Comparison of ENCODE assay signal across 13 cellular contexts in the genomic region with DNA sequence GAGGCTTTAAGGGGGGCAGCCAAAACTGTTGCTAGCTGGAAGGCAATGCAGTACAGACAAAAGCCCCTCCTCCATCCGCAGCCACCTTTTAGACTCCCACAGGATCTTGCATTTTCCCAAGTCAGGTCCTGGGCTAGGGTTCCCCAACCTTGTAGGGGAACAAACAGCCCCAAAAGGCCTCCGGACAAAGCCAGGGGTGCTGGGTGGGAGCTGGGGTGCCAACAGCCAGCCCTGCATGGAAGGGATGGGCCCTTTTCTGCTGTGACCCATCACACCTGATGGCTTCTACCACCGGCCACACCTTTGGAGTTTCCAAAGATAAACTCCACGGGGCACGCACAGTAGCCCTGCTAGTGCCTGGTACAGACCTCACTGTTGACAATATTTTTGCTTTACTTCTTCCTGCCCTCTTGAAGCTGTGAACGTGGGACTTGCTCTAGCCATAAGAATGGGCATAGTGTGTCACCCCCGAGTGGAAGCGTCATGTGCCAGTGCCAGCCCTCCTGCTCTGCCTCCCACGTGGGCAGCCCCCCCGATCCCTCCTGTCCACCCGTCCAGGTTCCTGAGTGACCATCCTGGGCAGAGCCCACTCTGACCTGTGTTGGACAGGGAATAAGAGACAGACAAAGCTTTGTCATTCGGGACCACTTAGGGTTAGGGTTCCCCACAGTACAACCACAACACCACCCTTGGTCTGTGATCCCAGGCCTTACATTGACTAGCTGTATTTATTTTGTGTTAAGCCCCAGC. TPM values are rescaled to one million over a fixed set of nuclear protein-coding genes. Genes with fewer than 3 reads are reported as not detected.
DNase-seq lines count a peak whose midpoint lies in the region; TF ChIP-seq lines count a peak whose summit lies in the region.
"Had no signal": no experiment of that assay in that cellular context is flagged by ENCODE, and none has a peak within 500 bp of the region (broad histone marks: within the 10 kb centered on the region; RNA-seq: fewer than 3 reads in every experiment).

No MANE protein-coding gene starts in this region.

- no peaks in the 10 kb centered on the region for H3K27me3 Mint-ChIP-seq in activated T-helper 2 cell treated with anti-CD3 and anti-CD28 coated beads, Interferon-gamma antibody, Interleukin-2, Interleukin-4, amounts not matched to agents 10 μg/mL and 5 μg/mL and 100 μg/mL, durations not matched to agents 14 hours and 24 hours and 36 hours (ENCODE audit: low read depth)
- H3K27me3 Mint-ChIP-seq: activated T-helper 17 cell treated with anti-CD3 and anti-CD28 coated beads, Interleukin-2, amount 50 U/mL, for 72 hours had no signal

- intact Hi-C loops in activated T-helper 2 cell treated with anti-CD3 and anti-CD28 coated beads, Interferon-gamma antibody, Interleukin-2, Interleukin-4, amounts not matched to agents 10 μg/mL and 5 μg/mL and 100 μg/mL, durations not matched to agents 14 hours and 24 hours and 36 hours (cut with micrococcal nuclease): loop anchor here (5.0 kb wide), 1 partner anchor 330 kb away; the partner anchor contains the start of gene SPIRE1
- intact Hi-C loops in cardiac septum (cut with DNase I): loop anchor here (5.0 kb wide), 1 partner anchor 45 kb away; no protein-coding TSS in a partner anchor

- H3K9me3 Mint-ChIP-seq in activated T-helper 2 cell treated with anti-CD3 and anti-CD28 coated beads, Interferon-gamma antibody, Interleukin-2, Interleukin-4, amounts not matched to agents 10 μg/mL and 5 μg/mL and 100 μg/mL, durations not matched to agents 14 hours and 24 hours and 36 hours: no peaks in the 10 kb centered on the region
- H3K9me3 Mint-ChIP-seq: activated T-helper 17 cell treated with anti-CD3 and anti-CD28 coated beads, Interleukin-2, amount 50 U/mL, for 72 hours had no signal

- H3K4me3 ChIP-seq in osteoblast (ENCODE audit: insufficient read depth, low read length): no peak overlapping the region
- H3K4me3 ChIP-seq: stomach had no signal

- peak overlapping the region; percentile 51 for H3K27ac ChIP-seq in osteoblast (ENCODE audit: low read depth, low read length)

- peak; percentile 36 for DNase-seq in ELR (ENCODE audit: low read depth)
- DNase-seq in activated T-helper 2 cell treated with anti-CD3 and anti-CD28 coated beads, Interferon-gamma antibody, Interleukin-2, Interleukin-4, amounts not matched to agents 10 μg/mL and 5 μg/mL and 100 μg/mL, durations not matched to agents 14 hours and 24 hours and 36 hours (ENCODE audit: low spot score): no peak
- DNase-seq in cardiac septum (ENCODE audit: low spot score): peak; percentile 44
- no peak for DNase-seq in osteoblast (ENCODE audit: insufficient read length, low spot score, missing footprints)
- no peak for DNase-seq in middle frontal gyrus (ENCODE audit: extremely low spot score, low spot score)
- no peak for DNase-seq in NCI-H69 (lab: John Stamatoyannopoulos, UW)
- no peak for DNase-seq in H4 (ENCODE audit: low spot score)
- no peak for DNase-seq in GDM1 (lab: John Stamatoyannopoulos, UW)
- DNase-seq: activated CD4-positive, alpha-beta T cell treated with anti-CD3 and anti-CD28 coated beads, Interleukin-2, amount 50 U/mL, for 4 hours; NCI-H1092; NCI-H2171 treated with DMSO at 0.1 percent for 48 hours; stomach had no signal

- peaks cover 51% of the 10 kb centered on the region for H4K20me1 ChIP-seq in osteoblast (ENCODE audit: insufficient read depth, low read length)

- no peak for TF ChIP-seq CTCF in osteoblast (IDR thresholded peaks at IDR 0.05; ENCODE audit: extremely low read depth, low read depth, low read length)

- peaks cover 47% of the 10 kb centered on the region for H3K36me3 Mint-ChIP-seq in activated T-helper 2 cell treated with anti-CD3 and anti-CD28 coated beads, Interferon-gamma antibody, Interleukin-2, Interleukin-4, amounts not matched to agents 10 μg/mL and 5 μg/mL and 100 μg/mL, durations not matched to agents 14 hours and 24 hours and 36 hours (ENCODE audit: low read depth)

- H3K4me1 ChIP-seq in osteoblast (ENCODE audit: insufficient read depth, low read length): peaks cover 3% of the 10 kb centered on the region

- H3K36me3 ChIP-seq in osteoblast (ENCODE audit: insufficient read depth, low read length): peaks cover 77% of the 10 kb centered on the region

- no peak overlapping the region for H2AFZ ChIP-seq in osteoblast (ENCODE audit: low read length)

- no peaks in the 10 kb centered on the region for H3K27me3 ChIP-seq in osteoblast (ENCODE audit: insufficient read depth, low read length)
- H3K27me3 ChIP-seq: stomach had no signal

- H3K79me2 ChIP-seq in osteoblast (ENCODE audit: insufficient read depth, low read length): peaks cover 43% of the 10 kb centered on the region

- peak overlapping the region; percentile 60 for H3K27ac Mint-ChIP-seq in activated T-helper 2 cell treated with anti-CD3 and anti-CD28 coated beads, Interferon-gamma antibody, Interleukin-2, Interleukin-4, amounts not matched to agents 10 μg/mL and 5 μg/mL and 100 μg/mL, durations not matched to agents 14 hours and 24 hours and 36 hours
- H3K27ac Mint-ChIP-seq: activated T-helper 17 cell treated with anti-CD3 and anti-CD28 coated beads, Interleukin-2, amount 50 U/mL, for 72 hours had no signal

- peaks cover 7% of the 10 kb centered on the region for H3K4me1 Mint-ChIP-seq in activated T-helper 2 cell treated with anti-CD3 and anti-CD28 coated beads, Interferon-gamma antibody, Interleukin-2, Interleukin-4, amounts not matched to agents 10 μg/mL and 5 μg/mL and 100 μg/mL, durations not matched to agents 14 hours and 24 hours and 36 hours (ENCODE audit: low read depth)
- H3K4me1 Mint-ChIP-seq: activated T-helper 17 cell treated with anti-CD3 and anti-CD28 coated beads, Interleukin-2, amount 50 U/mL, for 72 hours had no signal

- H3K4me3 Mint-ChIP-seq in activated T-helper 2 cell treated with anti-CD3 and anti-CD28 coated beads, Interferon-gamma antibody, Interleukin-2, Interleukin-4, amounts not matched to agents 10 μg/mL and 5 μg/mL and 100 μg/mL, durations not matched to agents 14 hours and 24 hours and 36 hours (ENCODE audit: low read depth): no peak overlapping the region
- H3K4me3 Mint-ChIP-seq: activated T-helper 17 cell treated with anti-CD3 and anti-CD28 coated beads, Interleukin-2, amount 50 U/mL, for 72 hours had no signal

- H3K9me3 ChIP-seq in osteoblast (ENCODE audit: low read depth, low read length): no peaks in the 10 kb centered on the region
- H3K9me3 ChIP-seq: stomach had no signal

- no peak overlapping the region for H3K4me2 ChIP-seq in osteoblast (ENCODE audit: insufficient read depth, low read length)

RNA-seq across cellular contexts. Expression of gene TUBB6, which starts 18.8 kb away (rescaled TPM):
- total RNA-seq in activated T-helper 2 cell treated with anti-CD3 and anti-CD28 coated beads, Interferon-gamma antibody, Interleukin-2, Interleukin-4, amounts not matched to agents 10 μg/mL and 5 μg/mL and 100 μg/mL, durations not matched to agents 14 hours and 24 hours and 36 hours: 54.2 and 57.2 TPM in 2 replicates
- total RNA-seq in cardiac septum (155 TPM), osteoblast (312 and 425 TPM in 2 replicates)
- total RNA-seq in H4 (2014; rRNA removed; shearing (Covaris generic)): 126 TPM in 2 replicates

RNA-seq across cellular contexts. Expression of gene AFG3L2, which starts 50.1 kb away (rescaled TPM):
- 61.8 and 65.1 TPM in 2 replicates for total RNA-seq in activated T-helper 2 cell treated with anti-CD3 and anti-CD28 coated beads, Interferon-gamma antibody, Interleukin-2, Interleukin-4, amounts not matched to agents 10 μg/mL and 5 μg/mL and 100 μg/mL, durations not matched to agents 14 hours and 24 hours and 36 hours
- total RNA-seq in cardiac septum (110 TPM), osteoblast (61.9 and 65.5 TPM in 2 replicates)
- total RNA-seq in H4 (2014; rRNA removed; shearing (Covaris generic)): 52.6 and 54.5 TPM in 2 replicates

Comparison
In these comparisons a context has a peak if more than half of its experiments do, and no peak if none do; other contexts are left out.
1. DNase-seq: peak in ELR (single experiment) and cardiac septum (single experiment); none in activated T-helper 2 cell treated with anti-CD3 and anti-CD28 coated beads, Interferon-gamma antibody, Interleukin-2, Interleukin-4, amounts not matched to agents 10 μg/mL and 5 μg/mL and 100 μg/mL, durations not matched to agents 14 hours and 24 hours and 36 hours (single experiment), osteoblast (single experiment), middle frontal gyrus (single experiment), NCI-H69 (single experiment), H4 (single experiment) and GDM1 (single experiment).